ENCODE assay signal across 10 cellular contexts in genomic region chr20:20184149-20184548, GRCh38.
DNase-seq lines count a peak whose midpoint lies in the region; ATAC-seq and TF ChIP-seq lines count a peak whose summit lies in the region.
"Had no signal": no experiment of that assay in that cellular context is flagged by ENCODE, and none has a peak within 500 bp of the region (broad histone marks: within the 10 kb centered on the region; RNA-seq: fewer than 3 reads in every experiment).

No MANE protein-coding gene starts in this region.

- H3K9me3 ChIP-seq in Loucy (ENCODE audit: insufficient read depth, low read depth, low read length) = no peaks in the 10 kb centered on the region
- H3K9me3 ChIP-seq in transverse colon = no peaks in the 10 kb centered on the region

- no peaks in the 10 kb centered on the region for H3K9me3 Mint-ChIP-seq in type B pancreatic cell

- H3K9me2 ChIP-seq in Loucy (replicated peaks; ENCODE audit: low read depth, low read length) = no peaks in the 10 kb centered on the region

- H3F3A ChIP-seq in Loucy (ENCODE audit: low read depth) = no peaks in the 10 kb centered on the region

- H3K4me3 Mint-ChIP-seq in type B pancreatic cell = no peak overlapping the region
- H3K4me3 Mint-ChIP-seq: naive B cell had no signal

- intact Hi-C loops in transverse colon (cut with DNase I; ENCODE audit: low total_unique reads) = no loop called here

- H3K4me1 ChIP-seq in Loucy (ENCODE audit: insufficient read depth, low read length, poor library complexity, severe bottlenecking) (no peaks in the 10 kb centered on the region), transverse colon (no peaks in the 10 kb centered on the region)

- 73 to 83% methylated on average over 1 of the region's 1 CpG for WGBS in transverse colon (ENCODE audit: low coverage in 1 of 2), 2 donors

- H3K4me2 ChIP-seq in Loucy (ENCODE audit: low read depth, low read length, poor library complexity, severe bottlenecking) = no peak overlapping the region

- H3K36me3 Mint-ChIP-seq in type B pancreatic cell = no peaks in the 10 kb centered on the region
- H3K36me3 Mint-ChIP-seq: naive B cell had no signal

- H3K27ac Mint-ChIP-seq in type B pancreatic cell = no peak overlapping the region
- H3K27ac Mint-ChIP-seq: naive B cell had no signal

- TF ChIP-seq CTCF in Loucy (conservative IDR thresholded peaks at IDR 0.05; ENCODE audit: low read length) (peak; percentile 58), cardiac fibroblast (IDR thresholded peaks at IDR 0.05; ENCODE audit: low read depth, low read length) (peak; percentile 39), type B pancreatic cell (conservative IDR thresholded peaks at IDR 0.05) (peak; percentile 55), transverse colon (IDR thresholded peaks at IDR 0.05) (peak in 2 of 5 experiments; percentile 21 to 25)

- H3K4me1 Mint-ChIP-seq in type B pancreatic cell (ENCODE audit: unreplicated experiment) = no peaks in the 10 kb centered on the region
- H3K4me1 Mint-ChIP-seq: naive B cell had no signal

- H3K9ac ChIP-seq in Loucy (ENCODE audit: low read depth, low read length, poor library complexity, severe bottlenecking) = no peak overlapping the region

- no peaks in the 10 kb centered on the region for H4K20me1 ChIP-seq in Loucy (ENCODE audit: insufficient read depth, low read length, poor library complexity, severe bottlenecking)

- ATAC-seq in GM19455 (IDR thresholded peaks at IDR 0.05; ENCODE audit: unreplicated experiment) = no peak

- peak in 2 of 3 donors; percentile 11 to 18 for DNase-seq in stimulated activated CD4-positive, alpha-beta T cell treated with anti-CD3 and anti-CD28 coated beads, Interleukin-12 subunit alpha, Interleukin-12 subunit beta, amount 100 ng/mL, for 48 hours (ENCODE audit: low read depth in 2 of 3, low spot score in 1 of 3)
- no peak for DNase-seq in stimulated activated CD4-positive, alpha-beta T cell treated with anti-CD3 and anti-CD28 coated beads, Interleukin-1b, Interleukin-23, amount 100 ng/mL, for 48 hours
- DNase-seq in cardiac fibroblast (ENCODE audit: low read depth in 2 of 2) = peak in 1 of 2 donors; percentile 17
- no peak for DNase-seq in type B pancreatic cell (ENCODE audit: extremely low spot score, unreplicated experiment)
- DNase-seq in T-helper 9 cell = no peak
- no peak for DNase-seq in transverse colon
- DNase-seq: activated effector memory CD4-positive, alpha-beta T cell treated with anti-CD3 and anti-CD28 coated beads, Interleukin-2, amount 50 U/mL, for 16 hours; naive B cell had no signal

- no peak overlapping the region for H3K27ac ChIP-seq in transverse colon

- H3K79me2 ChIP-seq in Loucy (ENCODE audit: insufficient read depth, low read length) = no peaks in the 10 kb centered on the region

- H3K27me3 ChIP-seq in Loucy (ENCODE audit: insufficient read depth, low read length, poor library complexity, severe bottlenecking) (no peaks in the 10 kb centered on the region), transverse colon (no peaks in the 10 kb centered on the region)

- in situ Hi-C loops in transverse colon (cut with MboI; ENCODE audit: low pct_ligation_motif_present in 1 of 4, low pct_unique_long_range_greater_than_20kb in 1 of 4, low sequenced_read_pairs in 3 of 4) = no loop called here

- H3K36me3 ChIP-seq in Loucy (ENCODE audit: insufficient read depth, low read length) = no peaks in the 10 kb centered on the region
- no peaks in the 10 kb centered on the region for H3K36me3 ChIP-seq in transverse colon

- no peak overlapping the region for H2AFZ ChIP-seq in Loucy (ENCODE audit: low read length)

- no peak for TF ChIP-seq EP300 in transverse colon (IDR thresholded peaks at IDR 0.05; ENCODE audit: low read depth)

- TF ChIP-seq POLR2A in transverse colon (IDR thresholded peaks at IDR 0.05) = no peak

- peaks cover 7% of the 10 kb centered on the region for H3K27me3 Mint-ChIP-seq in type B pancreatic cell

- H3K4me3 ChIP-seq in Loucy (ENCODE audit: low read length, poor library complexity, severe bottlenecking) (no peak overlapping the region), cardiac fibroblast (replicated peaks in 1 of 2; ENCODE audit: low read depth in 2 of 2, low read length in 2 of 2) (no peak overlapping the region), transverse colon (no peak overlapping the region)

Comparison
In these comparisons a context has a peak if more than half of its experiments do, and no peak if none do; other contexts are left out.
1. DNase-seq: peak in stimulated activated CD4-positive, alpha-beta T cell treated with anti-CD3 and anti-CD28 coated beads, Interleukin-12 subunit alpha, Interleukin-12 subunit beta, amount 100 ng/mL, for 48 hours (2 of 3); none in stimulated activated CD4-positive, alpha-beta T cell treated with anti-CD3 and anti-CD28 coated beads, Interleukin-1b, Interleukin-23, amount 100 ng/mL, for 48 hours (single experiment), type B pancreatic cell (single experiment), T-helper 9 cell (single experiment) and transverse colon (single experiment).